15 cellular contexts compared by ENCODE assay signal in genomic region chr7:22403344-22403743, GRCh38. TPM values are rescaled to one million over a fixed set of nuclear protein-coding genes. Genes with fewer than 3 reads are reported as not detected.
A peak's percentile ranks its signal among the peaks of the same experiment; 100 is the strongest.
DNase-seq lines count a peak whose midpoint lies in the region; ATAC-seq and TF ChIP-seq lines count a peak whose summit lies in the region.
"Had no signal": no experiment of that assay in that cellular context is flagged by ENCODE, and none has a peak within 500 bp of the region (broad histone marks: within the 10 kb centered on the region; RNA-seq: fewer than 3 reads in every experiment).

No MANE protein-coding gene starts in this region.

- H3K4me2 ChIP-seq in DOHH2 (ENCODE audit: low read length): peak overlapping the region; percentile 70
- H3K4me2 ChIP-seq in OCI-LY7 (ENCODE audit: low read length): no peak overlapping the region; the same call in 1 of the 2 replicates
- H3K4me2 ChIP-seq in Karpas-422 (ENCODE audit: low read depth, low read length, poor library complexity, severe bottlenecking): no peak overlapping the region
- H3K4me2 ChIP-seq: A549 had no signal

- H4K20me1 ChIP-seq in DOHH2 (ENCODE audit: control insufficient read depth, insufficient read depth, low read depth, low read length) (no peaks in the 10 kb centered on the region), OCI-LY7 (ENCODE audit: insufficient read depth, low read length) (no peaks in the 10 kb centered on the region), Karpas-422 (ENCODE audit: insufficient read depth, low read depth, low read length) (no peaks in the 10 kb centered on the region)

- H3K9me2 ChIP-seq in DOHH2 (replicated peaks; ENCODE audit: control insufficient read depth, low read length) (no peaks in the 10 kb centered on the region), OCI-LY7 (ENCODE audit: insufficient read depth, low read length) (no peaks in the 10 kb centered on the region), Karpas-422 (replicated peaks; ENCODE audit: insufficient read depth, low read length) (no peaks in the 10 kb centered on the region)

- H3K4me1 Mint-ChIP-seq in natural killer cell treated with Interleukin-12 subunit alpha and Interleukin-12 subunit beta and Interleukin-15 and Interleukin-18, amount 100 ng/mL, for 72 hours (ENCODE audit: low read depth in 2 of 2): peaks cover 19 to 21% of the 10 kb centered on the region in 2 donors

- ATAC-seq in natural killer cell treated with Interleukin-12 subunit alpha and Interleukin-12 subunit beta and Interleukin-15 and Interleukin-18, amount 100 ng/mL, for 72 hours: no peak
- ATAC-seq: A549; CD8-positive, alpha-beta T cell; GM12878; HCT116 had no signal

- H3K36me3 ChIP-seq in DOHH2 (ENCODE audit: control insufficient read depth, low read length) (peaks cover 21% of the 10 kb centered on the region; the same call in 1 of the 2 replicates), OCI-LY7 (ENCODE audit: insufficient read depth, low read length) (no peaks in the 10 kb centered on the region; the same call in 1 of the 2 replicates), adrenal gland (replicated peaks in 1 of 2) (no peaks in the 10 kb centered on the region), Karpas-422 (ENCODE audit: insufficient read depth, low read length) (no peaks in the 10 kb centered on the region)
- H3K36me3 ChIP-seq: BE2C had no signal

- H3K27ac ChIP-seq in DOHH2 (ENCODE audit: low read depth, low read length): peak overlapping the region; percentile 95
- no peak overlapping the region for H3K27ac ChIP-seq in OCI-LY7 (ENCODE audit: low read depth, low read length, poor library complexity, severe bottlenecking)
- H3K27ac ChIP-seq in adrenal gland: no peak overlapping the region
- no peak overlapping the region for H3K27ac ChIP-seq in Karpas-422 (ENCODE audit: low read length)
- H3K27ac ChIP-seq: A549, GM23248, HL-60 had no signal

- H2AFZ ChIP-seq in OCI-LY7 (ENCODE audit: low read length) (peak overlapping the region; percentile 90; the same call in 1 of the 2 replicates), Karpas-422 (ENCODE audit: low read length) (no peak overlapping the region)
- H2AFZ ChIP-seq: GM23248 had no signal

- no peak for TF ChIP-seq CTCF in DOHH2 (IDR thresholded peaks at IDR 0.05; ENCODE audit: low read depth, low read length, poor library complexity, severe bottlenecking)
- no peak for TF ChIP-seq CTCF in OCI-LY7 (conservative IDR thresholded peaks at IDR 0.05; ENCODE audit: low read length)
- no peak for TF ChIP-seq CTCF in adrenal gland (IDR thresholded peaks at IDR 0.05)

- no TSS peak for BruUV-seq in OCI-LY7 (replicated peaks; lab: Mats Ljungman, UMichigan)

- no peak for DNase-seq in OCI-LY7 (ENCODE audit: low spot score)
- DNase-seq in natural killer cell treated with Interleukin-12 subunit alpha and Interleukin-12 subunit beta and Interleukin-15 and Interleukin-18, amount 100 ng/mL, for 72 hours (ENCODE audit: low spot score): no peak
- DNase-seq in adrenal gland: no peak
- no peak for DNase-seq in Karpas-422
- DNase-seq in NCI-H2171 (lab: John Stamatoyannopoulos, UW): no peak
- DNase-seq: BE2C; Caco-2; CD8-positive, alpha-beta T cell; GM23248 had no signal

- intact Hi-C loops in OCI-LY7 (cut with micrococcal nuclease; ENCODE audit: unreplicated experiment): no loop called here
- intact Hi-C loops in adrenal gland (cut with DNase I): no loop called here

- peak overlapping the region; percentile 50 to 89 for H3K27ac Mint-ChIP-seq in natural killer cell treated with Interleukin-12 subunit alpha and Interleukin-12 subunit beta and Interleukin-15 and Interleukin-18, amount 100 ng/mL, for 72 hours
- H3K27ac Mint-ChIP-seq: CD14-positive monocyte; CD8-positive, alpha-beta T cell had no signal

- POLR2A ChIA-PET in OCI-LY7 (lab: Charles Lee): interaction anchor here (0.7 to 8.6 kb wide), 8 partner anchors 9 to 440 kb away, joined by 3 to 105 read pairs (median 4); no protein-coding TSS in a partner anchor

- H3K4me3 Mint-ChIP-seq in natural killer cell treated with Interleukin-12 subunit alpha and Interleukin-12 subunit beta and Interleukin-15 and Interleukin-18, amount 100 ng/mL, for 72 hours: peak overlapping the region; percentile 15
- H3K4me3 Mint-ChIP-seq: CD14-positive monocyte; CD8-positive, alpha-beta T cell had no signal

- H3K36me3 Mint-ChIP-seq in natural killer cell treated with Interleukin-12 subunit alpha and Interleukin-12 subunit beta and Interleukin-15 and Interleukin-18, amount 100 ng/mL, for 72 hours: no peaks in the 10 kb centered on the region
- H3K36me3 Mint-ChIP-seq: CD14-positive monocyte; CD8-positive, alpha-beta T cell had no signal

- H3K79me2 ChIP-seq in DOHH2 (ENCODE audit: control insufficient read depth, low read length) (peaks cover 4% of the 10 kb centered on the region; the same call in 1 of the 2 replicates), OCI-LY7 (ENCODE audit: insufficient read depth, low read depth, low read length) (no peaks in the 10 kb centered on the region), Karpas-422 (ENCODE audit: low read length) (no peaks in the 10 kb centered on the region)

- H3K9me3 Mint-ChIP-seq in natural killer cell treated with Interleukin-12 subunit alpha and Interleukin-12 subunit beta and Interleukin-15 and Interleukin-18, amount 100 ng/mL, for 72 hours: no peaks in the 10 kb centered on the region
- H3K9me3 Mint-ChIP-seq: CD8-positive, alpha-beta T cell had no signal

- CTCF ChIA-PET in OCI-LY7 (lab: Charles Lee; ENCODE audit: unreplicated experiment): interaction anchor here (1.2 to 1.8 kb wide), 2 partner anchors 12 to 31 kb away, joined by 3 to 5 read pairs; no protein-coding TSS in a partner anchor

- 78 to 94% (median 89%) methylated on average over 2 of the region's 2 CpGs for WGBS in adrenal gland, 4 donors

- no peaks in the 10 kb centered on the region for H3K27me3 Mint-ChIP-seq in natural killer cell treated with Interleukin-12 subunit alpha and Interleukin-12 subunit beta and Interleukin-15 and Interleukin-18, amount 100 ng/mL, for 72 hours

- H3K9me3 ChIP-seq in DOHH2 (ENCODE audit: control insufficient read depth, insufficient read depth, low read length): no peaks in the 10 kb centered on the region; the same call in 1 of the 2 replicates
- no peaks in the 10 kb centered on the region for H3K9me3 ChIP-seq in OCI-LY7 (ENCODE audit: low read length)
- H3K9me3 ChIP-seq in adrenal gland (replicated peaks in 1 of 3): no peaks in the 10 kb centered on the region
- no peaks in the 10 kb centered on the region for H3K9me3 ChIP-seq in Karpas-422 (ENCODE audit: low read length)
- H3K9me3 ChIP-seq: A549, BE2C, Caco-2 had no signal

- TF ChIP-seq POLR2A in adrenal gland (IDR thresholded peaks at IDR 0.05): no peak

- peaks cover 93% of the 10 kb centered on the region for H3K4me1 ChIP-seq in DOHH2 (ENCODE audit: control insufficient read depth, low read length)
- peaks cover 33% of the 10 kb centered on the region for H3K4me1 ChIP-seq in OCI-LY7 (ENCODE audit: insufficient read depth, low read length, poor library complexity, severe bottlenecking)
- no peaks in the 10 kb centered on the region for H3K4me1 ChIP-seq in adrenal gland (replicated peaks in 1 of 2)
- peaks cover 16% of the 10 kb centered on the region for H3K4me1 ChIP-seq in Karpas-422 (ENCODE audit: low read length)
- H3K4me1 ChIP-seq: A549, Caco-2 had no signal

- H3F3A ChIP-seq in DOHH2 (ENCODE audit: control insufficient read depth, insufficient read depth): peaks cover 30% of the 10 kb centered on the region

- H3K27me3 ChIP-seq in DOHH2 (ENCODE audit: control insufficient read depth, low read length) (no peaks in the 10 kb centered on the region), adrenal gland (no peaks in the 10 kb centered on the region), Karpas-422 (ENCODE audit: low read length) (no peaks in the 10 kb centered on the region)
- H3K27me3 ChIP-seq: BE2C had no signal

- H3K9ac ChIP-seq in Karpas-422 (ENCODE audit: low read length): no peak overlapping the region
- H3K9ac ChIP-seq: GM23248 had no signal

- H3K4me3 ChIP-seq in DOHH2 (ENCODE audit: low read length): peak overlapping the region; percentile 48
- H3K4me3 ChIP-seq in OCI-LY7 (ENCODE audit: low read depth, low read length, poor library complexity, severe bottlenecking): no peak overlapping the region
- no peak overlapping the region for H3K4me3 ChIP-seq in adrenal gland
- no peak overlapping the region for H3K4me3 ChIP-seq in Karpas-422 (ENCODE audit: low read length)
- H3K4me3 ChIP-seq: A549, GM12878, GM23248 had no signal

RNA-seq across cellular contexts. Expression of gene RAPGEF5, which starts 46.4 kb away (rescaled TPM):
- total RNA-seq in OCI-LY7 (2014; rRNA removed; shearing (Covaris generic)): 114 and 136 TPM in 2 replicates
- total RNA-seq in OCI-LY7 (2022) (115 and 120 TPM in 2 replicates), adrenal gland (10 to 100 TPM; 18.5 to 87.0 (median 39.9) TPM)
- total RNA-seq in natural killer cell treated with Interleukin-12 subunit alpha and Interleukin-12 subunit beta and Interleukin-15 and Interleukin-18, amount 100 ng/mL, for 72 hours: 1 to 10 TPM in 1 of 2 donors, under 1 TPM in 1; 0.26 to 1.1 TPM
- polyA plus RNA-seq in adrenal gland: 10 to 100 TPM in 1 of 3 donors, 1 to 10 TPM in 2; 5.1 to 19.8 (median 8.8) TPM
- 80.1 and 81.6 TPM in 2 replicates for total RNA-seq in Karpas-422 (2014; rRNA removed; shearing (Covaris generic); ENCODE audit: low replicate concordance)
- polyA plus RNA-seq: CD14-positive monocyte had no signal

Comparison
In these comparisons a context has a peak if more than half of its experiments do, and no peak if none do; other contexts are left out.
1. RNA of gene RAPGEF5, which starts 46.4 kb away (total RNA-seq): 114 to 136 TPM in OCI-LY7, 80.1 to 81.6 TPM in Karpas-422 and 18.5 to 87.0 TPM in adrenal gland; 0.26 to 1.1 TPM in natural killer cell treated with Interleukin-12 subunit alpha and Interleukin-12 subunit beta and Interleukin-15 and Interleukin-18, amount 100 ng/mL, for 72 hours; every median in the first group is over 4 times any median in the second.